ENCODE assay signal across 20 cellular contexts in the genomic region with DNA sequence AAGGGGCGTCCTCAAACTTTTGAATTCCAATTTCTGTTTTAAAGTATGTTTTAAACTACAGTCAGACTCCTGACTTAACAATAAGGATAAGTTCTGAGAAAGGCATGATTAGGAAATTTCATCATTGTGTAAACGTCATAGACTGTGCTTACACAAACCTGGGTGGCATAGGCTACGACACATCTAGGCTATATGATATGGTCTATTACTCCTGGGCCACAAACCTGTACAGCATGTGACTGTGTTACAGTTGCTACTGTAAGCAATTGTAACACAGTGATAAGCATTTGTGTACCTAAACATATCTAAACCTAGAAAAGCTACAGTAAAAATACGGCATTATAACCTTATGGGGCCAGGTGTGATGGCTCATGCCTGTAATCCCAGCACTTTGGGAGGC.
"Had no signal": no experiment of that assay in that cellular context is flagged by ENCODE, and none has a peak within 500 bp of the region (broad histone marks: within the 10 kb centered on the region; RNA-seq: fewer than 3 reads in every experiment).

No MANE protein-coding gene starts in this region.

- H3K27ac ChIP-seq: epithelial cell of prostate, gastrocnemius medialis, left ventricle myocardium inferior, lower lobe of right lung, suprapubic skin, thyroid gland had no signal

- H3K4me3 ChIP-seq: gastrocnemius medialis, left ventricle myocardium inferior, lower lobe of right lung, suprapubic skin, thyroid gland had no signal

- FAIRE-seq: endometrium, urothelium cell line had no signal

- H3K36me3 Mint-ChIP-seq: mesothelial cell of epicardium, type B pancreatic cell had no signal

- H3K36me3 ChIP-seq: gastrocnemius medialis, left ventricle myocardium inferior, lower lobe of right lung, suprapubic skin, thyroid gland had no signal

- H3K27ac Mint-ChIP-seq: memory B cell; mesothelial cell of epicardium; nephron; stimulated activated effector memory CD8-positive, alpha-beta T cell treated with anti-CD3 and anti-CD28 coated beads, Interleukin-12 subunit alpha, Interleukin-12 subunit beta, amount 100 ng/mL, for 72 hours; type B pancreatic cell had no signal

- H3K9me3 ChIP-seq: gastrocnemius medialis, left ventricle myocardium inferior, lower lobe of right lung, suprapubic skin, thyroid gland had no signal

- H3K9me3 Mint-ChIP-seq: memory B cell; mesothelial cell of epicardium; nephron; stimulated activated effector memory CD8-positive, alpha-beta T cell treated with anti-CD3 and anti-CD28 coated beads, Interleukin-12 subunit alpha, Interleukin-12 subunit beta, amount 100 ng/mL, for 72 hours; type B pancreatic cell had no signal

- H3K4me3 Mint-ChIP-seq: memory B cell; mesothelial cell of epicardium; nephron; stimulated activated effector memory CD8-positive, alpha-beta T cell treated with anti-CD3 and anti-CD28 coated beads, Interleukin-12 subunit alpha, Interleukin-12 subunit beta, amount 100 ng/mL, for 72 hours; type B pancreatic cell had no signal

- DNase-seq: effector memory CD4-positive, alpha-beta T cell; gastrocnemius medialis; glutamatergic neuron; islet precursor cell; left ventricle myocardium inferior; lower lobe of right lung; right cardiac atrium; stimulated activated CD4-positive, alpha-beta T cell treated with anti-CD3 and anti-CD28 coated beads, Interleukin-4, amount 100 ng/mL, for 1 hour; stimulated activated CD8-positive, alpha-beta memory T cell treated with anti-CD3 and anti-CD28 coated beads, Interleukin-4, amount 100 ng/mL, for 48 hours; stimulated activated naive CD8-positive, alpha-beta T cell treated with anti-CD3 and anti-CD28 coated beads, Interleukin-15, Interleukin-2, amounts not matched to agents 100 U/mL and 50 U/mL, for 24 hours; thyroid gland had no signal

- ATAC-seq: gastrocnemius medialis; lower lobe of right lung; right cardiac atrium; stimulated activated effector memory CD8-positive, alpha-beta T cell treated with anti-CD3 and anti-CD28 coated beads, Interleukin-12 subunit alpha, Interleukin-12 subunit beta, amount 100 ng/mL, for 72 hours; stimulated activated naive CD8-positive, alpha-beta T cell treated with anti-CD3 and anti-CD28 coated beads, Interleukin-15, Interleukin-2, amounts not matched to agents 100 U/mL and 50 U/mL, for 24 hours had no signal

- H3K27me3 Mint-ChIP-seq: memory B cell, type B pancreatic cell had no signal

- H3K27me3 ChIP-seq: gastrocnemius medialis, suprapubic skin, thyroid gland had no signal
